Comparison of ENCODE assay signal across 11 cellular contexts in genomic region chr7:151039850-151040548, GRCh38. TPM values are rescaled to one million over a fixed set of nuclear protein-coding genes. Genes with fewer than 3 reads are reported as not detected.
A peak's percentile ranks its signal among the peaks of the same experiment; 100 is the strongest.
DNase-seq lines count a peak whose midpoint lies in the region; ATAC-seq, FAIRE-seq and TF ChIP-seq lines count a peak whose summit lies in the region.
"Had no signal": no experiment of that assay in that cellular context is flagged by ENCODE, and none has a peak within 500 bp of the region (broad histone marks: within the 10 kb centered on the region; RNA-seq: fewer than 3 reads in every experiment).

No MANE protein-coding gene starts in this region.

- peak overlapping the region in 1 of 2 experiments; percentile 73 for H3K14ac ChIP-seq in mesenchymal stem cell (ENCODE audit: low read length in 2 of 2)

- no peaks in the 10 kb centered on the region for H3K9me2 ChIP-seq in GM23338 (ENCODE audit: insufficient read depth)

- DNase-seq in BE2C (peak; percentile 66), GM23338 (ENCODE audit: low spot score) (no peak), mesenchymal stem cell (no peak), HTR-8/SVneo (ENCODE audit: insufficient read length, low spot score) (no peak)
- DNase-seq in activated CD4-positive, alpha-beta memory T cell treated with anti-CD3 and anti-CD28 coated beads, Interleukin-2, amount 10 ng/mL, durations not matched to agents 7 days and 5 days, result no peak
- DNase-seq in stimulated activated CD4-positive, alpha-beta T cell treated with anti-CD3 and anti-CD28 coated beads, Interleukin-1b, Interleukin-23, amount 100 ng/mL, for 48 hours, result no peak
- DNase-seq: NCI-H2081 had no signal

- H3K27ac Mint-ChIP-seq in GM23338, result no peak overlapping the region
- peak overlapping the region; percentile 41 for H3K27ac Mint-ChIP-seq in activated CD4-positive, alpha-beta memory T cell treated with anti-CD3 and anti-CD28 coated beads, Interleukin-2, amount 10 ng/mL, durations not matched to agents 7 days and 5 days

- peak overlapping the region; percentile 59 to 77 for H3K18ac ChIP-seq in mesenchymal stem cell (ENCODE audit: low read depth in 1 of 2, low read length in 2 of 2)

- H3K4ac ChIP-seq in mesenchymal stem cell (ENCODE audit: low read depth in 1 of 2, low read length in 2 of 2), result peak overlapping the region in 1 of 2 experiments; percentile 59

- H3K27me3 ChIP-seq in BE2C, result no peaks in the 10 kb centered on the region
- H3K27me3 ChIP-seq in GM23338 (ENCODE audit: insufficient read depth), result no peaks in the 10 kb centered on the region
- no peaks in the 10 kb centered on the region for H3K27me3 ChIP-seq in mesenchymal stem cell (ENCODE audit: control insufficient read depth in 1 of 2, insufficient read depth in 1 of 2, low read length in 2 of 2)

- H3K9me3 Mint-ChIP-seq in GM23338, result no peaks in the 10 kb centered on the region
- no peaks in the 10 kb centered on the region for H3K9me3 Mint-ChIP-seq in activated CD4-positive, alpha-beta memory T cell treated with anti-CD3 and anti-CD28 coated beads, Interleukin-2, amount 10 ng/mL, durations not matched to agents 7 days and 5 days

- peaks cover 2% of the 10 kb centered on the region; the same call in 1 of the 2 replicates for H3K36me3 ChIP-seq in BE2C
- no peaks in the 10 kb centered on the region for H3K36me3 ChIP-seq in GM23338 (ENCODE audit: insufficient read depth)
- H3K36me3 ChIP-seq in mesenchymal stem cell (ENCODE audit: control insufficient read depth in 1 of 2, insufficient read depth in 2 of 2, low read depth in 1 of 2, low read length in 2 of 2), result peaks cover 34 to 66% of the 10 kb centered on the region in 2 experiments

- H3K4me3 ChIP-seq in BE2C (ENCODE audit: low read depth, low read length) (peak overlapping the region; percentile 16; the same call in 1 of the 2 replicates), GM23338 (no peak overlapping the region), mesenchymal stem cell (ENCODE audit: insufficient read depth in 1 of 2, low read depth in 1 of 2, low read length in 2 of 2) (no peak overlapping the region)
- H3K4me3 ChIP-seq: coronary artery had no signal

- no peak overlapping the region for H3K23ac ChIP-seq in mesenchymal stem cell (ENCODE audit: low read length in 2 of 2)

- no peak overlapping the region for H3K4me2 ChIP-seq in GM23338
- H3K4me2 ChIP-seq in mesenchymal stem cell (ENCODE audit: low read length, poor library complexity, severe bottlenecking), result no peak overlapping the region

- H2BK120ac ChIP-seq in mesenchymal stem cell (ENCODE audit: low read depth, low read length), result no peak overlapping the region

- peaks cover 31% of the 10 kb centered on the region for H3K4me1 ChIP-seq in BE2C
- H3K4me1 ChIP-seq in GM23338 (ENCODE audit: insufficient read depth), result no peaks in the 10 kb centered on the region
- peaks cover 26% of the 10 kb centered on the region for H3K4me1 ChIP-seq in mesenchymal stem cell (ENCODE audit: control insufficient read depth, insufficient read depth, low read depth, low read length)

- no peak overlapping the region for H2BK5ac ChIP-seq in mesenchymal stem cell (ENCODE audit: low read depth, low read length, poor library complexity, severe bottlenecking)

- H2BK12ac ChIP-seq in mesenchymal stem cell (ENCODE audit: low read length in 2 of 2), result peak overlapping the region; percentile 76 to 94

- no peak for TF ChIP-seq CTCF in BE2C (IDR thresholded peaks at IDR 0.05; ENCODE audit: low read depth, low read length)
- TF ChIP-seq CTCF in GM23338 (conservative IDR thresholded peaks at IDR 0.05; ENCODE audit: low read depth in 2 of 2), result no peak

- ATAC-seq in GM23338 (peak; percentile 44), HG03521 (IDR thresholded peaks at IDR 0.05; ENCODE audit: unreplicated experiment) (no peak), GM18517 (IDR thresholded peaks at IDR 0.05; ENCODE audit: unreplicated experiment) (no peak)

- no peaks in the 10 kb centered on the region for H4K20me1 ChIP-seq in GM23338 (replicated peaks; ENCODE audit: insufficient read depth)

- no peaks in the 10 kb centered on the region for H3F3A ChIP-seq in GM23338 (replicated peaks; ENCODE audit: low read depth)

- POLR2A ChIA-PET in activated CD4-positive, alpha-beta memory T cell treated with anti-CD3 and anti-CD28 coated beads, Interleukin-2, amount 10 ng/mL, durations not matched to agents 7 days and 5 days (lab: Charles Lee), result interaction anchor here (1.0 to 1.9 kb wide), 3 partner anchors 10 to 12 kb away, joined by 4 to 5 read pairs (median 5); partner anchors contain the start of gene ABCB8

- no peak overlapping the region for H3K4me3 Mint-ChIP-seq in GM23338
- no peak overlapping the region for H3K4me3 Mint-ChIP-seq in activated CD4-positive, alpha-beta memory T cell treated with anti-CD3 and anti-CD28 coated beads, Interleukin-2, amount 10 ng/mL, durations not matched to agents 7 days and 5 days

- peaks cover 6% of the 10 kb centered on the region; the same call in 1 of the 3 replicates for H3K36me3 Mint-ChIP-seq in GM23338 (ENCODE audit: low read depth)
- peaks cover 13% of the 10 kb centered on the region for H3K36me3 Mint-ChIP-seq in activated CD4-positive, alpha-beta memory T cell treated with anti-CD3 and anti-CD28 coated beads, Interleukin-2, amount 10 ng/mL, durations not matched to agents 7 days and 5 days (ENCODE audit: low read depth)

- peak overlapping the region; percentile 97 for H2BK15ac ChIP-seq in mesenchymal stem cell (ENCODE audit: low read depth, poor library complexity, severe bottlenecking)

- peaks cover 2% of the 10 kb centered on the region for H3K79me1 ChIP-seq in mesenchymal stem cell (replicated peaks; ENCODE audit: low read length, poor library complexity, severe bottlenecking)

- H3K27ac ChIP-seq in GM23338 (ENCODE audit: low read depth) (no peak overlapping the region), mesenchymal stem cell (ENCODE audit: low read length, poor library complexity, severe bottlenecking) (peak overlapping the region; percentile 12)
- H3K27ac ChIP-seq: C4-2B had no signal

- H4K91ac ChIP-seq in mesenchymal stem cell (ENCODE audit: low read length), result peak overlapping the region; percentile 47

- no peak for FAIRE-seq in HTR-8/SVneo (lab: Jason Lieb, UNC)

- peaks cover 2% of the 10 kb centered on the region; the same call in 1 of the 3 replicates for H3K4me1 Mint-ChIP-seq in GM23338
- H3K4me1 Mint-ChIP-seq in activated CD4-positive, alpha-beta memory T cell treated with anti-CD3 and anti-CD28 coated beads, Interleukin-2, amount 10 ng/mL, durations not matched to agents 7 days and 5 days, result peaks cover 14% of the 10 kb centered on the region

- H4K8ac ChIP-seq in mesenchymal stem cell (ENCODE audit: low read length), result peak overlapping the region; percentile 43

- H3K27me3 Mint-ChIP-seq in GM23338 (ENCODE audit: insufficient read depth, low read depth, poor library complexity), result peaks cover 15% of the 10 kb centered on the region
- no peaks in the 10 kb centered on the region for H3K27me3 Mint-ChIP-seq in activated CD4-positive, alpha-beta memory T cell treated with anti-CD3 and anti-CD28 coated beads, Interleukin-2, amount 10 ng/mL, durations not matched to agents 7 days and 5 days

- H3K79me2 ChIP-seq in GM23338 (replicated peaks; ENCODE audit: insufficient read depth), result no peaks in the 10 kb centered on the region

- peak overlapping the region; percentile 80 for H3K9ac ChIP-seq in mesenchymal stem cell (ENCODE audit: low read length)

- H2AK5ac ChIP-seq in mesenchymal stem cell (ENCODE audit: low read length, severe bottlenecking), result peak overlapping the region; percentile 14

- H2AFZ ChIP-seq in GM23338, result no peak overlapping the region
- no peak overlapping the region for H2AFZ ChIP-seq in mesenchymal stem cell (ENCODE audit: low read depth, low read length)

- H3K9me3 ChIP-seq in BE2C (no peaks in the 10 kb centered on the region), mesenchymal stem cell (ENCODE audit: control insufficient read depth, low read length) (no peaks in the 10 kb centered on the region)

- WGBS in mesenchymal stem cell, result 76% methylated on average over 16 of the region's 18 CpGs

- CTCF ChIA-PET in activated CD4-positive, alpha-beta memory T cell treated with anti-CD3 and anti-CD28 coated beads, Interleukin-2, amount 10 ng/mL, durations not matched to agents 7 days and 5 days (lab: Charles Lee), result interaction anchor here (1.7 kb wide), 1 partner anchor 11 kb away, joined by 10 read pairs; the partner anchor contains the start of gene ABCB8

RNA-seq across cellular contexts. Expression of gene ASIC3, which starts 8.3 kb away (rescaled TPM):
- polyA plus RNA-seq in BE2C (2012; ENCODE audit: insufficient read depth, insufficient read length, low read depth), result 5.9 TPM
- total RNA-seq in GM23338 (2014; rRNA removed; shearing (Covaris generic)), result 0.54 and 0.90 TPM in 2 replicates
- 0.87 and 1.4 TPM in 2 replicates for polyA plus RNA-seq in GM23338 (2016; fragmentation: Nextera tagmentation; extraction: Ambion mirVana)
- 1 to 10 TPM; 5.5 to 6.2 TPM for total RNA-seq in activated CD4-positive, alpha-beta memory T cell treated with anti-CD3 and anti-CD28 coated beads, Interleukin-2, amount 10 ng/mL, durations not matched to agents 7 days and 5 days
- polyA plus RNA-seq in mesenchymal stem cell (2013, experiment 1 of 2), result 0.99 TPM
- 1.0 TPM for polyA plus RNA-seq in mesenchymal stem cell (2013, experiment 2 of 2)

RNA-seq across cellular contexts. Expression of gene ABCB8, which starts 11.7 kb away (rescaled TPM):
- polyA plus RNA-seq in BE2C (2012; ENCODE audit: insufficient read depth, insufficient read length, low read depth), result 56.9 TPM
- total RNA-seq in GM23338 (2014; rRNA removed; shearing (Covaris generic)), result 27.1 and 41.1 TPM in 2 replicates
- polyA plus RNA-seq in GM23338 (2016; fragmentation: Nextera tagmentation; extraction: Ambion mirVana), result 11.4 and 13.1 TPM in 2 replicates
- total RNA-seq in activated CD4-positive, alpha-beta memory T cell treated with anti-CD3 and anti-CD28 coated beads, Interleukin-2, amount 10 ng/mL, durations not matched to agents 7 days and 5 days, result 10 to 100 TPM; 51.2 to 53.3 TPM
- 17.2 TPM for polyA plus RNA-seq in mesenchymal stem cell (2013, experiment 1 of 2)
- 16.1 TPM for polyA plus RNA-seq in mesenchymal stem cell (2013, experiment 2 of 2)

RNA-seq across cellular contexts. Expression of gene ATG9B, which starts 15.7 kb away (rescaled TPM):
- 41.6 TPM for polyA plus RNA-seq in BE2C (2012; ENCODE audit: insufficient read depth, insufficient read length, low read depth)
- 1.2 and 2.2 TPM in 2 replicates for total RNA-seq in GM23338 (2014; rRNA removed; shearing (Covaris generic))
- polyA plus RNA-seq in GM23338 (2016; fragmentation: Nextera tagmentation; extraction: Ambion mirVana), result 3.2 and 3.4 TPM in 2 replicates
- total RNA-seq in activated CD4-positive, alpha-beta memory T cell treated with anti-CD3 and anti-CD28 coated beads, Interleukin-2, amount 10 ng/mL, durations not matched to agents 7 days and 5 days, result 1 to 10 TPM; 7.9 to 8.6 TPM
- 0.28 TPM for polyA plus RNA-seq in mesenchymal stem cell (2013, experiment 1 of 2)
- polyA plus RNA-seq in mesenchymal stem cell (2013, experiment 2 of 2), result 0.71 TPM

RNA-seq across cellular contexts. Expression of gene CDK5, which starts 17.7 kb away (rescaled TPM):
- polyA plus RNA-seq in BE2C (2012; ENCODE audit: insufficient read depth, insufficient read length, low read depth), result 56.3 TPM
- total RNA-seq in GM23338 (2014; rRNA removed; shearing (Covaris generic)), result 17.4 and 19.8 TPM in 2 replicates
- polyA plus RNA-seq in GM23338 (2016; fragmentation: Nextera tagmentation; extraction: Ambion mirVana), result 27.1 TPM in 2 replicates
- total RNA-seq in activated CD4-positive, alpha-beta memory T cell treated with anti-CD3 and anti-CD28 coated beads, Interleukin-2, amount 10 ng/mL, durations not matched to agents 7 days and 5 days, result 10 to 100 TPM; 17.6 to 18.2 TPM
- polyA plus RNA-seq in mesenchymal stem cell (2013, experiment 1 of 2), result 20.3 TPM
- polyA plus RNA-seq in mesenchymal stem cell (2013, experiment 2 of 2), result 21.3 TPM

RNA-seq across cellular contexts. Expression of gene SLC4A2, which starts 19.4 kb away (rescaled TPM):
- polyA plus RNA-seq in BE2C (2012; ENCODE audit: insufficient read depth, insufficient read length, low read depth), result 621 TPM
- total RNA-seq in GM23338 (2014; rRNA removed; shearing (Covaris generic)), result 90.4 and 106 TPM in 2 replicates
- 64.8 and 75.5 TPM in 2 replicates for polyA plus RNA-seq in GM23338 (2016; fragmentation: Nextera tagmentation; extraction: Ambion mirVana)
- total RNA-seq in activated CD4-positive, alpha-beta memory T cell treated with anti-CD3 and anti-CD28 coated beads, Interleukin-2, amount 10 ng/mL, durations not matched to agents 7 days and 5 days, result 100 to 1,000 TPM in 1 of 2 experiments, 10 to 100 TPM in 1; 94.6 to 109 TPM
- polyA plus RNA-seq in mesenchymal stem cell (2013, experiment 1 of 2), result 140 TPM
- polyA plus RNA-seq in mesenchymal stem cell (2013, experiment 2 of 2), result 133 TPM
